In genomic region chr1:30416221-30416820, GRCh38 we compare ENCODE assay signal across 18 cellular contexts.
DNase-seq lines count a peak whose midpoint lies in the region; ATAC-seq and TF ChIP-seq lines count a peak whose summit lies in the region.
"Had no signal": no experiment of that assay in that cellular context is flagged by ENCODE, and none has a peak within 500 bp of the region (broad histone marks: within the 10 kb centered on the region; RNA-seq: fewer than 3 reads in every experiment).

No MANE protein-coding gene starts in this region.

- ATAC-seq in natural killer cell = no peak
- no peak for ATAC-seq in natural killer cell treated with Interleukin-12 subunit alpha and Interleukin-12 subunit beta and Interleukin-15 and Interleukin-18, amount 100 ng/mL, for 72 hours
- ATAC-seq: PC-3 had no signal

- H3K4me3 Mint-ChIP-seq in natural killer cell = no peak overlapping the region
- H3K4me3 Mint-ChIP-seq in natural killer cell treated with Interleukin-12 subunit alpha and Interleukin-12 subunit beta and Interleukin-15 and Interleukin-18, amount 100 ng/mL, for 72 hours = no peak overlapping the region
- no peak overlapping the region for H3K4me3 Mint-ChIP-seq in neural progenitor cell
- no peak overlapping the region for H3K4me3 Mint-ChIP-seq in endodermal cell
- H3K4me3 Mint-ChIP-seq: CD4-positive, CD25-positive, alpha-beta regulatory T cell had no signal

- H3K9ac ChIP-seq in neural progenitor cell (no peak overlapping the region), endodermal cell (ENCODE audit: extremely low read depth, low read length, poor library complexity, severe bottlenecking) (no peak overlapping the region)
- H3K9ac ChIP-seq: GM23248, KMS-11 had no signal

- H3K9me3 ChIP-seq in neural progenitor cell (ENCODE audit: low read depth) (no peaks in the 10 kb centered on the region), endodermal cell (ENCODE audit: control insufficient read depth, low read length) (no peaks in the 10 kb centered on the region)
- H3K9me3 ChIP-seq: Caco-2, SJCRH30 had no signal

- 67 to 73% methylated on average over 3 to 6 of the region's 6 CpGs for WGBS in endodermal cell (ENCODE audit: insufficient coverage in 1 of 2, insufficient read length in 1 of 2), 2 experiments

- no peak overlapping the region for H3K4me3 ChIP-seq in coronary artery
- H3K4me3 ChIP-seq in neural progenitor cell = no peak overlapping the region
- H3K4me3 ChIP-seq in endodermal cell (ENCODE audit: low read length) = no peak overlapping the region
- H3K4me3 ChIP-seq: GM23248, SJCRH30 had no signal

- H3K4me1 ChIP-seq in neural progenitor cell (no peaks in the 10 kb centered on the region), endodermal cell (ENCODE audit: control insufficient read depth, insufficient read depth, low read length) (peaks cover 13% of the 10 kb centered on the region)
- H3K4me1 ChIP-seq: Caco-2, SJCRH30 had no signal

- no peaks in the 10 kb centered on the region for H3K27me3 ChIP-seq in neural progenitor cell
- H3K27me3 ChIP-seq in endodermal cell (ENCODE audit: control insufficient read depth, insufficient read depth, low read length, poor library complexity, severe bottlenecking) = no peaks in the 10 kb centered on the region

- H3K27ac Mint-ChIP-seq in natural killer cell (no peak overlapping the region), neural progenitor cell (no peak overlapping the region), endodermal cell (no peak overlapping the region)
- no peak overlapping the region for H3K27ac Mint-ChIP-seq in natural killer cell treated with Interleukin-12 subunit alpha and Interleukin-12 subunit beta and Interleukin-15 and Interleukin-18, amount 100 ng/mL, for 72 hours
- H3K27ac Mint-ChIP-seq: CD4-positive, CD25-positive, alpha-beta regulatory T cell had no signal

- H4K20me1 ChIP-seq in neural progenitor cell (ENCODE audit: low read depth) = no peaks in the 10 kb centered on the region

- H3K27ac ChIP-seq in coronary artery (no peak overlapping the region), neural progenitor cell (no peak overlapping the region), endodermal cell (ENCODE audit: low read depth, low read length) (no peak overlapping the region)
- H3K27ac ChIP-seq: GM23248, KMS-11, RWPE1, SJCRH30 had no signal

- H3K27me3 Mint-ChIP-seq in natural killer cell (ENCODE audit: low read depth in 2 of 2) = peaks cover 3 to 5% of the 10 kb centered on the region in 2 donors
- peaks cover 5 to 6% of the 10 kb centered on the region in 2 donors for H3K27me3 Mint-ChIP-seq in natural killer cell treated with Interleukin-12 subunit alpha and Interleukin-12 subunit beta and Interleukin-15 and Interleukin-18, amount 100 ng/mL, for 72 hours
- peaks cover 4% of the 10 kb centered on the region for H3K27me3 Mint-ChIP-seq in neural progenitor cell (ENCODE audit: insufficient read depth, low read depth)
- peaks cover 3% of the 10 kb centered on the region for H3K27me3 Mint-ChIP-seq in endodermal cell (ENCODE audit: insufficient read depth)

- H3K4me1 Mint-ChIP-seq in natural killer cell (no peaks in the 10 kb centered on the region), neural progenitor cell (no peaks in the 10 kb centered on the region), endodermal cell (peaks cover 18% of the 10 kb centered on the region)
- H3K4me1 Mint-ChIP-seq in natural killer cell treated with Interleukin-12 subunit alpha and Interleukin-12 subunit beta and Interleukin-15 and Interleukin-18, amount 100 ng/mL, for 72 hours (ENCODE audit: low read depth in 2 of 2) = no peaks in the 10 kb centered on the region
- H3K4me1 Mint-ChIP-seq: CD4-positive, CD25-positive, alpha-beta regulatory T cell had no signal

- peak; percentile 6 for DNase-seq in natural killer cell
- DNase-seq in natural killer cell treated with Interleukin-12 subunit alpha and Interleukin-12 subunit beta and Interleukin-15 and Interleukin-18, amount 100 ng/mL, for 72 hours (ENCODE audit: low spot score) = no peak
- peak; percentile 41 for DNase-seq in coronary artery (ENCODE audit: low spot score)
- DNase-seq in posterior vena cava (ENCODE audit: low spot score) = peak; percentile 70
- DNase-seq in neural progenitor cell (ENCODE audit: low spot score) = no peak
- no peak for DNase-seq in G401 (ENCODE audit: low spot score)
- DNase-seq in endodermal cell = no peak
- DNase-seq: Caco-2; CD4-positive, CD25-positive, alpha-beta regulatory T cell; GM23248; NCI-H1436; NCI-H2029 treated with DMSO at 0.1 percent for 48 hours; NCI-H510A; NCI-H82; PC-3; SJCRH30 had no signal

- in situ Hi-C loops in G401 (cut with HindIII; ENCODE audit: low sequenced_read_pairs) = no loop called here

- H3K36me3 ChIP-seq in neural progenitor cell = no peaks in the 10 kb centered on the region
- H3K36me3 ChIP-seq in endodermal cell (ENCODE audit: control insufficient read depth, insufficient read depth, low read length) = no peaks in the 10 kb centered on the region
- H3K36me3 ChIP-seq: SJCRH30 had no signal

- no peak overlapping the region for H3K4me2 ChIP-seq in neural progenitor cell
- H3K4me2 ChIP-seq: KMS-11 had no signal

- intact Hi-C loops in natural killer cell (cut with micrococcal nuclease) (no loop called here), posterior vena cava (cut with DNase I) (no loop called here)

- H3F3A ChIP-seq in neural progenitor cell (ENCODE audit: low read depth) = no peaks in the 10 kb centered on the region

- TF ChIP-seq CTCF in natural killer cell (IDR thresholded peaks at IDR 0.05) (no peak), coronary artery (IDR thresholded peaks at IDR 0.05) (no peak), neural progenitor cell (IDR thresholded peaks at IDR 0.05) (no peak), endodermal cell (conservative IDR thresholded peaks at IDR 0.05) (no peak)

- no peak overlapping the region for H2AFZ ChIP-seq in neural progenitor cell (replicated peaks)
- H2AFZ ChIP-seq: GM23248 had no signal

- H3K79me2 ChIP-seq in neural progenitor cell (ENCODE audit: low read depth) = no peaks in the 10 kb centered on the region

- H3K36me3 Mint-ChIP-seq in natural killer cell (no peaks in the 10 kb centered on the region), neural progenitor cell (no peaks in the 10 kb centered on the region), endodermal cell (ENCODE audit: low read depth) (no peaks in the 10 kb centered on the region)
- no peaks in the 10 kb centered on the region for H3K36me3 Mint-ChIP-seq in natural killer cell treated with Interleukin-12 subunit alpha and Interleukin-12 subunit beta and Interleukin-15 and Interleukin-18, amount 100 ng/mL, for 72 hours
- H3K36me3 Mint-ChIP-seq: CD4-positive, CD25-positive, alpha-beta regulatory T cell had no signal

- H3K9me3 Mint-ChIP-seq in natural killer cell (no peaks in the 10 kb centered on the region), neural progenitor cell (no peaks in the 10 kb centered on the region), endodermal cell (no peaks in the 10 kb centered on the region)
- H3K9me3 Mint-ChIP-seq in natural killer cell treated with Interleukin-12 subunit alpha and Interleukin-12 subunit beta and Interleukin-15 and Interleukin-18, amount 100 ng/mL, for 72 hours = no peaks in the 10 kb centered on the region

Comparison
In these comparisons a context has a peak if more than half of its experiments do, and no peak if none do; other contexts are left out.
1. DNase-seq: peak in natural killer cell (single experiment), coronary artery (single experiment) and posterior vena cava (single experiment); none in natural killer cell treated with Interleukin-12 subunit alpha and Interleukin-12 subunit beta and Interleukin-15 and Interleukin-18, amount 100 ng/mL, for 72 hours (single experiment), neural progenitor cell (single experiment), G401 (single experiment) and endodermal cell (single experiment).